Comparison of ENCODE assay signal across 16 cellular contexts in the genomic region with DNA sequence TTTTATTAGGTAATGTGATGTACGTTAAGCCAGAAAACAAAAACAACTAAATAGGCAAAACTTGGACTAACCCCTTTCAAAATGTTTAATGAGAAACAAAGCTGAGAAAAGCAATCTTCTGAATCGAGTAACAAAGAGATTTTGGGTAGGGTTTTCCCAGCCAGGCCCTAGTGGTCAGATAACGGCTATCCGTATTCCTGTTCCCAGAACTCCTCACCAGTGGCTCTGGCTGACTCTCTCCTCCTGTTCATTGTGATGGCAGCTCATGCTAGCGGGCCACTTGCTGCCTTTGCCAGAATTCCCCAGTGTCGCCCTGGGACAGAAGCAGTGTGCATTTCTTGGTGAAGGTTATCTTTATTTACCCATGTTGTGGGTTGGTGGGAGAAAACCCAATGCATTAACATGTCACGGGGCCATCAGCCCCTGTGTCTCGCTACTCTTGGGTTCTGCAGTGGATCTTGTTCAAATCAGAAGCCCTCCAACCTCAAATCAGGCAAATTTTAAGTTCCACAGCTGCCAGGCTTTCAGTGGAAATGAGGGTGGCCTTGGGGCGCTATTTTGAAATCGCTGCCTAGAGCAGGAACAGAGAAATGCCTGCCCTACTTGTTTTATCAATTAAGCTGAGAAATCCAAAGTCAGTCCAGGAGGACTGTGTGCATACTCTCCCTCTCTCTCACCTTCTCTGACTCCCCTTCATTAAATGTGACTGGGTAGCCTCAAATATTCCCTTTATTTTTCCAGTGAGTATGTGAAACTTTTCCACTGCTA.
DNase-seq lines count a peak whose midpoint lies in the region; ATAC-seq and TF ChIP-seq lines count a peak whose summit lies in the region.
"Had no signal": no experiment of that assay in that cellular context is flagged by ENCODE, and none has a peak within 500 bp of the region (broad histone marks: within the 10 kb centered on the region; RNA-seq: fewer than 3 reads in every experiment).

No MANE protein-coding gene starts in this region.

- intact Hi-C loops in Panc1 (cut with micrococcal nuclease; ENCODE audit: unreplicated experiment), result loop anchor here (5.0 kb wide), 1 partner anchor 455 kb away; no protein-coding TSS in a partner anchor
- intact Hi-C loops in colonic mucosa (cut with DNase I), result loop anchor here (2.0 to 5.0 kb wide), 2 partner anchors 172 to 460 kb away; no protein-coding TSS in a partner anchor

- no peaks in the 10 kb centered on the region for H3K36me3 ChIP-seq in Panc1 (ENCODE audit: control insufficient read depth, insufficient read depth, low read length)
- H3K36me3 ChIP-seq in colonic mucosa, result no peaks in the 10 kb centered on the region
- no peaks in the 10 kb centered on the region for H3K36me3 ChIP-seq in muscle layer of duodenum (ENCODE audit: control insufficient read depth in 1 of 2, insufficient read depth in 2 of 2, low read length in 2 of 2)
- H3K36me3 ChIP-seq: BLaER1 treated with 17β-estradiol and CSF1 and Interleukin-3, amounts not matched to agents 10 nM and 100 nM; ovary had no signal

- 0 out of 2 replicates have a peak, but pooled peaks have one; percentile 51 for ATAC-seq in Panc1
- ATAC-seq in HG02623 (IDR thresholded peaks at IDR 0.05; ENCODE audit: unreplicated experiment), result no peak

- H3K4me1 Mint-ChIP-seq in type B pancreatic cell (ENCODE audit: unreplicated experiment), result peaks cover 50% of the 10 kb centered on the region

- H3K9ac ChIP-seq in colonic mucosa (ENCODE audit: low read depth in 2 of 2, low read length in 2 of 2), result no peak overlapping the region
- H3K9ac ChIP-seq: BLaER1 treated with 17β-estradiol and CSF1 and Interleukin-3, amounts not matched to agents 10 nM and 100 nM had no signal

- POLR2A ChIA-PET in Panc1 (lab: Charles Lee), result no interaction called here

- H3K4me3 Mint-ChIP-seq in type B pancreatic cell, result no peak overlapping the region
- H3K4me3 Mint-ChIP-seq: activated naive CD8-positive, alpha-beta T cell treated with anti-CD3 and anti-CD28 coated beads, Interleukin-2, amount 10 ng/mL, durations not matched to agents 7 days and 5 days had no signal

- H3K27ac Mint-ChIP-seq in type B pancreatic cell, result peak overlapping the region; percentile 9
- H3K27ac Mint-ChIP-seq: activated naive CD8-positive, alpha-beta T cell treated with anti-CD3 and anti-CD28 coated beads, Interleukin-2, amount 10 ng/mL, durations not matched to agents 7 days and 5 days had no signal

- no TSS peak for BruUV-seq in Panc1 (replicated peaks; lab: Mats Ljungman, UMichigan)

- peaks cover 16% of the 10 kb centered on the region for H3K27me3 Mint-ChIP-seq in type B pancreatic cell

- no peaks in the 10 kb centered on the region for H3K9me3 ChIP-seq in Panc1 (ENCODE audit: control insufficient read depth, insufficient read depth, low read depth, low read length)
- no peaks in the 10 kb centered on the region for H3K9me3 ChIP-seq in colonic mucosa
- H3K9me3 ChIP-seq in muscle layer of duodenum (ENCODE audit: control insufficient read depth in 1 of 2, low read length in 2 of 2), result no peaks in the 10 kb centered on the region
- H3K9me3 ChIP-seq: BLaER1 treated with 17β-estradiol and CSF1 and Interleukin-3, amounts not matched to agents 10 nM and 100 nM; ovary had no signal

- CTCF ChIA-PET in Panc1 (lab: Charles Lee), result no interaction called here

- H3K9me3 Mint-ChIP-seq in type B pancreatic cell, result peaks cover 4% of the 10 kb centered on the region
- H3K9me3 Mint-ChIP-seq: activated naive CD8-positive, alpha-beta T cell treated with anti-CD3 and anti-CD28 coated beads, Interleukin-2, amount 10 ng/mL, durations not matched to agents 7 days and 5 days had no signal

- H3K4me3 ChIP-seq in Panc1 (ENCODE audit: low read depth in 2 of 2, low read length in 2 of 2) (no peak overlapping the region), colonic mucosa (no peak overlapping the region), muscle layer of duodenum (ENCODE audit: low read depth in 1 of 2, low read length in 2 of 2) (no peak overlapping the region)
- H3K4me3 ChIP-seq: BLaER1 treated with 17β-estradiol and CSF1 and Interleukin-3, amounts not matched to agents 10 nM and 100 nM; ovary had no signal

- H3K4me1 ChIP-seq in Panc1 (ENCODE audit: control insufficient read depth, insufficient read depth, low read length), result no peaks in the 10 kb centered on the region
- peaks cover 11% of the 10 kb centered on the region for H3K4me1 ChIP-seq in colonic mucosa
- H3K4me1 ChIP-seq in muscle layer of duodenum (ENCODE audit: control insufficient read depth in 1 of 2, insufficient read depth in 2 of 2, low read length in 2 of 2), result no peaks in the 10 kb centered on the region
- H3K4me1 ChIP-seq: BLaER1 treated with 17β-estradiol and CSF1 and Interleukin-3, amounts not matched to agents 10 nM and 100 nM had no signal

- TF ChIP-seq CTCF in Panc1 (IDR thresholded peaks at IDR 0.05), result no peak
- no peak for TF ChIP-seq CTCF in colonic mucosa (IDR thresholded peaks at IDR 0.05)
- peak; percentile 57 for TF ChIP-seq CTCF in type B pancreatic cell (conservative IDR thresholded peaks at IDR 0.05)

- in situ Hi-C loops in Panc1 (cut with HindIII; ENCODE audit: low pct_unique_long_range_greater_than_20kb, low sequenced_read_pairs), result no loop called here

- no peak for DNase-seq in Panc1 (ENCODE audit: low read depth, low spot score)
- no peak for DNase-seq in colonic mucosa
- no peak for DNase-seq in type B pancreatic cell (ENCODE audit: extremely low spot score, unreplicated experiment)
- DNase-seq in ecto neural progenitor cell (ENCODE audit: low spot score), result no peak
- no peak for DNase-seq in NCI-H2081 treated with DMSO at 0.1 percent for 48 hours (lab: John Stamatoyannopoulos, UW)
- DNase-seq: activated CD4-positive, alpha-beta T cell treated with anti-CD3 and anti-CD28 coated beads, Interleukin-2, amount 50 U/mL, for 1 hour; activated naive CD8-positive, alpha-beta T cell treated with anti-CD3 and anti-CD28 coated beads, Interleukin-2, amount 10 ng/mL, durations not matched to agents 7 days and 5 days; activated T-cell treated with anti-CD3 and anti-CD28 coated beads, Interleukin-2, amount 50 U/mL, for 1 hour; DMS53; NCI-H1694 treated with DMSO at 0.1 percent for 48 hours; NCI-H748 treated with DMSO at 0.1 percent for 48 hours; stimulated activated CD4-positive, alpha-beta T cell treated with anti-CD3 and anti-CD28 coated beads, Interleukin-15, amount 100 ng/mL, for 24 hours had no signal

- H3K36me3 Mint-ChIP-seq in type B pancreatic cell, result no peaks in the 10 kb centered on the region
- H3K36me3 Mint-ChIP-seq: activated naive CD8-positive, alpha-beta T cell treated with anti-CD3 and anti-CD28 coated beads, Interleukin-2, amount 10 ng/mL, durations not matched to agents 7 days and 5 days had no signal

- H3K27me3 ChIP-seq in Panc1 (ENCODE audit: control insufficient read depth, insufficient read depth, low read length) (peaks cover 14% of the 10 kb centered on the region; the same call in 1 of the 2 replicates), colonic mucosa (no peaks in the 10 kb centered on the region), muscle layer of duodenum (ENCODE audit: low read depth, low read length) (no peaks in the 10 kb centered on the region)
- H3K27me3 ChIP-seq: BLaER1 treated with 17β-estradiol and CSF1 and Interleukin-3, amounts not matched to agents 10 nM and 100 nM; ovary had no signal

- H3K27ac ChIP-seq in Panc1 (ENCODE audit: low read length) (no peak overlapping the region), colonic mucosa (peak overlapping the region; percentile 25), muscle layer of duodenum (ENCODE audit: low read length) (peak overlapping the region; percentile 9)
- H3K27ac ChIP-seq: BLaER1 treated with 17β-estradiol and CSF1 and Interleukin-3, amounts not matched to agents 10 nM and 100 nM had no signal
